Comparison of ENCODE assay signal across 8 cellular contexts in genomic region chr15:63833246-63833696, GRCh38. TPM values are rescaled to one million over a fixed set of nuclear protein-coding genes. Genes with fewer than 3 reads are reported as not detected.
A peak's percentile ranks its signal among the peaks of the same experiment; 100 is the strongest.
DNase-seq lines count a peak whose midpoint lies in the region; ATAC-seq and TF ChIP-seq lines count a peak whose summit lies in the region.

No MANE protein-coding gene starts in this region.

- H3K4me3 Mint-ChIP-seq in activated CD4-positive, alpha-beta T cell treated with anti-CD3 and anti-CD28 coated beads, Interleukin-2, amount 10 ng/mL, durations not matched to agents 24 days and 14 days: peak overlapping the region; percentile 99
- H3K4me3 Mint-ChIP-seq in mesothelial cell of epicardium: peak overlapping the region; percentile 95
- peak overlapping the region; percentile 94 for H3K4me3 Mint-ChIP-seq in stimulated activated naive CD8-positive, alpha-beta T cell treated with anti-CD3 and anti-CD28 coated beads, Interleukin-15, Interleukin-2, amounts not matched to agents 100 ng/mL and 50 ng/mL, for 24 hours

- H3K4me1 Mint-ChIP-seq in activated CD4-positive, alpha-beta T cell treated with anti-CD3 and anti-CD28 coated beads, Interleukin-2, amount 10 ng/mL, durations not matched to agents 24 days and 14 days: peaks cover 46% of the 10 kb centered on the region
- H3K4me1 Mint-ChIP-seq in mesothelial cell of epicardium: peaks cover 24% of the 10 kb centered on the region
- H3K4me1 Mint-ChIP-seq in stimulated activated naive CD8-positive, alpha-beta T cell treated with anti-CD3 and anti-CD28 coated beads, Interleukin-15, Interleukin-2, amounts not matched to agents 100 ng/mL and 50 ng/mL, for 24 hours (ENCODE audit: low read depth): peaks cover 50% of the 10 kb centered on the region

- peak; percentile 35 for ATAC-seq in GM21515 (IDR thresholded peaks at IDR 0.05; ENCODE audit: unreplicated experiment)

- peak overlapping the region; percentile 100 for H3K27ac Mint-ChIP-seq in activated CD4-positive, alpha-beta T cell treated with anti-CD3 and anti-CD28 coated beads, Interleukin-2, amount 10 ng/mL, durations not matched to agents 24 days and 14 days
- peak overlapping the region; percentile 85 for H3K27ac Mint-ChIP-seq in mesothelial cell of epicardium
- peak overlapping the region; percentile 83 for H3K27ac Mint-ChIP-seq in stimulated activated naive CD8-positive, alpha-beta T cell treated with anti-CD3 and anti-CD28 coated beads, Interleukin-15, Interleukin-2, amounts not matched to agents 100 ng/mL and 50 ng/mL, for 24 hours

- peaks cover 7% of the 10 kb centered on the region for H3K27me3 Mint-ChIP-seq in activated CD4-positive, alpha-beta T cell treated with anti-CD3 and anti-CD28 coated beads, Interleukin-2, amount 10 ng/mL, durations not matched to agents 24 days and 14 days
- H3K27me3 Mint-ChIP-seq in mesothelial cell of epicardium (ENCODE audit: low read depth): no peaks in the 10 kb centered on the region
- no peaks in the 10 kb centered on the region for H3K27me3 Mint-ChIP-seq in stimulated activated naive CD8-positive, alpha-beta T cell treated with anti-CD3 and anti-CD28 coated beads, Interleukin-15, Interleukin-2, amounts not matched to agents 100 ng/mL and 50 ng/mL, for 24 hours

- H3K9me3 Mint-ChIP-seq in activated CD4-positive, alpha-beta T cell treated with anti-CD3 and anti-CD28 coated beads, Interleukin-2, amount 10 ng/mL, durations not matched to agents 24 days and 14 days: peaks cover 4% of the 10 kb centered on the region
- no peaks in the 10 kb centered on the region for H3K9me3 Mint-ChIP-seq in mesothelial cell of epicardium
- H3K9me3 Mint-ChIP-seq in stimulated activated naive CD8-positive, alpha-beta T cell treated with anti-CD3 and anti-CD28 coated beads, Interleukin-15, Interleukin-2, amounts not matched to agents 100 ng/mL and 50 ng/mL, for 24 hours: no peaks in the 10 kb centered on the region

- peak; percentile 60 for DNase-seq in COLO668 (lab: John Stamatoyannopoulos, UW; ENCODE audit: unreplicated experiment)
- DNase-seq in HuH-7 (ENCODE audit: low spot score): peak; percentile 34
- peak; percentile 84 for DNase-seq in activated CD4-positive, alpha-beta T cell treated with anti-CD3 and anti-CD28 coated beads, Interleukin-2, amount 10 ng/mL, durations not matched to agents 24 days and 14 days
- DNase-seq in effector CD8-positive, alpha-beta T cell (lab: John Stamatoyannopoulos, UW): peak; percentile 27
- peak in 1 of 2 experiments; percentile 55 for DNase-seq in mesothelial cell of epicardium (ENCODE audit: low spot score in 2 of 2, unreplicated experiment in 2 of 2)
- DNase-seq in NCI-H2081 treated with DMSO at 0.1 percent for 48 hours (lab: John Stamatoyannopoulos, UW): no peak

- TF ChIP-seq CTCF in mesothelial cell of epicardium (IDR thresholded peaks at IDR 0.05; ENCODE audit: unreplicated experiment): no peak

- peaks cover 7% of the 10 kb centered on the region for H3K36me3 Mint-ChIP-seq in activated CD4-positive, alpha-beta T cell treated with anti-CD3 and anti-CD28 coated beads, Interleukin-2, amount 10 ng/mL, durations not matched to agents 24 days and 14 days (ENCODE audit: low read depth)
- H3K36me3 Mint-ChIP-seq in mesothelial cell of epicardium: no peaks in the 10 kb centered on the region
- H3K36me3 Mint-ChIP-seq in stimulated activated naive CD8-positive, alpha-beta T cell treated with anti-CD3 and anti-CD28 coated beads, Interleukin-15, Interleukin-2, amounts not matched to agents 100 ng/mL and 50 ng/mL, for 24 hours (ENCODE audit: low read depth): no peaks in the 10 kb centered on the region

- intact Hi-C loops in activated CD4-positive, alpha-beta T cell treated with anti-CD3 and anti-CD28 coated beads, Interleukin-2, amount 10 ng/mL, durations not matched to agents 24 days and 14 days (cut with micrococcal nuclease): loop anchor here (1.0 to 5.0 kb wide), 4 partner anchors 59 to 234 kb away; no protein-coding TSS in a partner anchor

RNA-seq across cellular contexts. Expression of gene HERC1, which starts 0.5 kb away (rescaled TPM):
- total RNA-seq in activated CD4-positive, alpha-beta T cell treated with anti-CD3 and anti-CD28 coated beads, Interleukin-2, amount 10 ng/mL, durations not matched to agents 24 days and 14 days: 69.8 and 78.3 TPM in 2 replicates
- total RNA-seq in mesothelial cell of epicardium: 73.1 to 75.5 TPM (median 74.9 TPM) in 3 replicates
